In the genomic region with DNA sequence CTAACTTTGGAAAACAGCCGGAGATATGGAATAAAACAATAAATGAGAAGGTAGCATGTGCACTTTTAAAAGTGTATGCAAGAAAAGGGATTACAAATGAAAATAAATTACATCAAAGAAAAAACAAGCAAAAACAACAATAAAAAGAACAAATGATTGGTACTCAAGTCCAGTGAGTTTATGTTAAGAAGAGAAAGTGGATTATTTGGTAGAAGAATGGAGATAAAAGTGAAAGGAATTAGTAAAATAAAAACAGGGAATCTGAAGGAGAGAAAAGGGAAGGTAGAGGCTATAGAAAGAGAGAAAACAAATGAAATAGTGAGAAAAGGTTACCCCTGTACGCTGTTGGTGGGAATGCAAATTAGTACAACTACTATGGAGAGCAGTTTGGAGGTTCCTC, we compare ENCODE assay signal across 30 cellular contexts.
"Had no signal": no experiment of that assay in that cellular context is flagged by ENCODE, and none has a peak within 500 bp of the region (broad histone marks: within the 10 kb centered on the region; RNA-seq: fewer than 3 reads in every experiment).

No MANE protein-coding gene starts in this region.

- H3K79me2 ChIP-seq: parathyroid adenoma had no signal

- H3K9ac ChIP-seq: parathyroid adenoma had no signal

- H3K4me3 ChIP-seq: ovary, psoas muscle, skin epidermis, smooth muscle cell, spleen, suprapubic skin, testis, tibial artery, transverse colon, upper lobe of right lung, uterus had no signal

- H3K4me2 ChIP-seq: smooth muscle cell had no signal

- H3K4me1 ChIP-seq: parathyroid adenoma, psoas muscle, spleen, suprapubic skin, testis, tibial artery, transverse colon, upper lobe of right lung, uterus had no signal

- H3K27ac ChIP-seq: neutrophil, ovary, parathyroid adenoma, psoas muscle, skin epidermis, spleen, suprapubic skin, testis, tibial artery, transverse colon, upper lobe of right lung, uterus had no signal

- H3K9me3 ChIP-seq: neutrophil, ovary, psoas muscle, spleen, suprapubic skin, testis, tibial artery, transverse colon, upper lobe of right lung, uterus had no signal

- H3K27me3 ChIP-seq: neutrophil, ovary, spleen, suprapubic skin, testis, tibial artery, transverse colon, upper lobe of right lung, uterus had no signal

- H3K36me3 ChIP-seq: neutrophil, ovary, spleen, suprapubic skin, tibial artery, transverse colon, upper lobe of right lung, uterus had no signal

- H2AFZ ChIP-seq: parathyroid adenoma had no signal

- DNase-seq: naive thymus-derived CD8-positive, alpha-beta T cell; nephron progenitor cell; nucleus accumbens; ovary; posterior cingulate gyrus; psoas muscle; right cardiac atrium; spleen; stimulated activated CD4-positive, alpha-beta T cell treated with anti-CD3 and anti-CD28 coated beads, Interleukin-12 subunit alpha, Interleukin-12 subunit beta, amount 100 ng/mL, for 4 hours; stimulated activated CD4-positive, alpha-beta T cell treated with anti-CD3 and anti-CD28 coated beads, Interleukin-1b, Interleukin-23, amount 100 ng/mL, for 48 hours; stimulated activated CD4-positive, alpha-beta T cell treated with anti-CD3 and anti-CD28 coated beads, Interleukin-4, amount 100 ng/mL, for 1 hour; stimulated activated CD4-positive, alpha-beta T cell treated with anti-CD3 and anti-CD28 coated beads, Interleukin-4, amount 100 ng/mL, for 4 hours; stimulated activated CD8-positive, alpha-beta memory T cell treated with anti-CD3 and anti-CD28 coated beads, Interleukin-4, amount 100 ng/mL, for 48 hours; stimulated activated naive CD4-positive, alpha-beta T cell; stimulated activated naive CD8-positive, alpha-beta T cell treated with anti-CD3 and anti-CD28 coated beads, Interleukin-15, amount 100 ng/mL, for 72 hours; stimulated activated naive CD8-positive, alpha-beta T cell treated with anti-CD3 and anti-CD28 coated beads, Interleukin-15, Interleukin-2, amounts not matched to agents 100 U/mL and 50 U/mL, for 24 hours; substantia nigra; testis; tibial artery; transverse colon; upper lobe of right lung; uterus had no signal

- ATAC-seq: naive thymus-derived CD8-positive, alpha-beta T cell; natural killer cell treated with Interleukin-12 subunit alpha and Interleukin-12 subunit beta and Interleukin-15 and Interleukin-18, amount 100 ng/mL, for 72 hours; psoas muscle; right cardiac atrium; sciatic nerve; stimulated activated memory B cell treated with anti-CD40 and anti-IgM and Interleukin-4, amounts not matched to agents 10 μg/mL and 1 μg/mL and 100 μg/mL, for 72 hours; stimulated activated naive CD8-positive, alpha-beta T cell treated with anti-CD3 and anti-CD28 coated beads, Interleukin-15, amount 100 ng/mL, for 72 hours; stimulated activated naive CD8-positive, alpha-beta T cell treated with anti-CD3 and anti-CD28 coated beads, Interleukin-15, Interleukin-2, amounts not matched to agents 100 U/mL and 50 U/mL, for 24 hours; upper lobe of right lung had no signal
